Comparison of ENCODE assay signal across 9 cellular contexts in the genomic region with DNA sequence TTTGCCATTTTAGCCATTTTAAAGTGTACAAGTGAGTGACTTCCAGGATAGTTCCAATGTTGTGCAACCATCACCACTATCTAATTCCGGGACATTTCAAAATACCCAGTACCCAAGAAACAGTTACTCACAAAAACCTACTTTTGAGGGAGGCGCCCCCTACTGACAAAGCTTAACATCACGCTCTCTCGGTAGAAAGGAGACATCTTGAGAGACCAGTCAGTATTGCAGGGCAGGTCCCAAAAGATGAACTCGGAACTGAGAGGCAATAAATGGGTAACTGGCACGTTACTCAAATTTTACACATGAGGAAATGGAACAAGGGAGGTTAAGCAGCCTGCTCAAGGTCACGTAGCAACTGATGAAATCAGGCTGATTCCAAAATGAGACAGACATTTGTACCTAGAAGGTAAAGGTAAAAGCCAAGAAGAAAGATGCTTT. TPM values are rescaled to one million over a fixed set of nuclear protein-coding genes. Genes with fewer than 3 reads are reported as not detected.
DNase-seq lines count a peak whose midpoint lies in the region; ATAC-seq, FAIRE-seq and TF ChIP-seq lines count a peak whose summit lies in the region.
"Had no signal": no experiment of that assay in that cellular context is flagged by ENCODE, and none has a peak within 500 bp of the region (broad histone marks: within the 10 kb centered on the region; RNA-seq: fewer than 3 reads in every experiment).

No MANE protein-coding gene starts in this region.

- H3K36me3 Mint-ChIP-seq in activated T-helper 1 cell treated with anti-CD3 and anti-CD28 coated beads, Interleukin-12 subunit alpha, Interleukin-12 subunit beta, Interleukin-2, Interleukin-4 antibody, amounts not matched to agents 30 ng/mL and 10 ng/mL and 1 ng/mL, durations not matched to agents 14 hours and 24 hours and 36 hours (ENCODE audit: low read depth) = no peaks in the 10 kb centered on the region

- H3K27ac ChIP-seq in A549 = no peak overlapping the region
- peak overlapping the region; percentile 93 for H3K27ac ChIP-seq in OCI-LY1 (ENCODE audit: low read depth, low read length, poor library complexity, severe bottlenecking)
- H3K27ac ChIP-seq: neutrophil had no signal

- TF ChIP-seq CTCF in A549 (IDR thresholded peaks at IDR 0.05) (peak; percentile 54), OCI-LY1 (IDR thresholded peaks at IDR 0.05; ENCODE audit: low read length) (peak; percentile 100)

- peaks cover 6% of the 10 kb centered on the region for H3K4me1 Mint-ChIP-seq in activated T-helper 1 cell treated with anti-CD3 and anti-CD28 coated beads, Interleukin-12 subunit alpha, Interleukin-12 subunit beta, Interleukin-2, Interleukin-4 antibody, amounts not matched to agents 30 ng/mL and 10 ng/mL and 1 ng/mL, durations not matched to agents 14 hours and 24 hours and 36 hours (ENCODE audit: low read depth)

- no peak overlapping the region for H2AFZ ChIP-seq in OCI-LY1 (ENCODE audit: low read length)

- ATAC-seq in A549 (peak in 1 of 2 experiments; percentile 72; a peak in 3 of 6 replicates), HG03066 (IDR thresholded peaks at IDR 0.05; ENCODE audit: low read depth, unreplicated experiment) (peak; percentile 62), GM18505 (IDR thresholded peaks at IDR 0.05; ENCODE audit: unreplicated experiment) (no peak)

- H3K27ac Mint-ChIP-seq in activated T-helper 1 cell treated with anti-CD3 and anti-CD28 coated beads, Interleukin-12 subunit alpha, Interleukin-12 subunit beta, Interleukin-2, Interleukin-4 antibody, amounts not matched to agents 30 ng/mL and 10 ng/mL and 1 ng/mL, durations not matched to agents 14 hours and 24 hours and 36 hours = no peak overlapping the region

- 31% methylated on average over 7 of the region's 7 CpGs for WGBS in A549 (ENCODE audit: missing lambda C conversion rate)

- peak in 1 of 2 experiments; percentile 63 for DNase-seq in A549 (ENCODE audit: low read depth in 1 of 2, low spot score in 1 of 2)
- DNase-seq in GM12892 (ENCODE audit: insufficient read length) = no peak
- peak; percentile 40 for DNase-seq in activated T-helper 1 cell treated with anti-CD3 and anti-CD28 coated beads, Interleukin-12 subunit alpha, Interleukin-12 subunit beta, Interleukin-2, Interleukin-4 antibody, amounts not matched to agents 30 ng/mL and 10 ng/mL and 1 ng/mL, durations not matched to agents 14 hours and 24 hours and 36 hours (ENCODE audit: low spot score)
- peak; percentile 57 for DNase-seq in cardiac septum (ENCODE audit: low spot score)
- peak; percentile 79 for DNase-seq in stimulated activated CD4-positive, alpha-beta T cell treated with anti-CD3 and anti-CD28 coated beads, Interleukin-15, amount 100 ng/mL, for 24 hours

- no peak overlapping the region for H3K4me3 ChIP-seq in A549
- H3K4me3 ChIP-seq in OCI-LY1 (ENCODE audit: low read depth, low read length, poor library complexity, severe bottlenecking) = peak overlapping the region; percentile 22

- FAIRE-seq in A549 (lab: Jason Lieb, UNC) = no peak
- peak; percentile 95 for FAIRE-seq in GM12892 (lab: Jason Lieb, UNC)

- H3K9me3 ChIP-seq in A549 (no peaks in the 10 kb centered on the region), OCI-LY1 (ENCODE audit: low read length) (no peaks in the 10 kb centered on the region)
- H3K9me3 ChIP-seq: neutrophil had no signal

- no peaks in the 10 kb centered on the region for H3K36me3 ChIP-seq in OCI-LY1 (ENCODE audit: insufficient read depth, low read length)
- H3K36me3 ChIP-seq: neutrophil had no signal

- peaks cover 4% of the 10 kb centered on the region; the same call in 1 of the 2 replicates for H3F3A ChIP-seq in OCI-LY1 (ENCODE audit: insufficient read depth, low read length)

- no peaks in the 10 kb centered on the region for H3K79me2 ChIP-seq in OCI-LY1 (ENCODE audit: insufficient read depth, low read length)

- TF ChIP-seq POLR2A in A549 (IDR thresholded peaks at IDR 0.05; ENCODE audit: low read length) (no peak), GM12892 (IDR thresholded peaks at IDR 0.05; ENCODE audit: low read depth, low read length) (no peak), GM18505 (IDR thresholded peaks at IDR 0.05; ENCODE audit: borderline replicate concordance, extremely low read depth, insufficient read depth, insufficient read length) (no peak)

- peak; percentile 27 to 31; a peak in 4 of 5 replicates for TF ChIP-seq RAD21 in A549 (conservative IDR thresholded peaks at IDR 0.05 in 1 of 2, IDR thresholded peaks at IDR 0.05 in 1 of 2)

- no peaks in the 10 kb centered on the region for H3K9me3 Mint-ChIP-seq in activated T-helper 1 cell treated with anti-CD3 and anti-CD28 coated beads, Interleukin-12 subunit alpha, Interleukin-12 subunit beta, Interleukin-2, Interleukin-4 antibody, amounts not matched to agents 30 ng/mL and 10 ng/mL and 1 ng/mL, durations not matched to agents 14 hours and 24 hours and 36 hours

- intact Hi-C loops in activated T-helper 1 cell treated with anti-CD3 and anti-CD28 coated beads, Interleukin-12 subunit alpha, Interleukin-12 subunit beta, Interleukin-2, Interleukin-4 antibody, amounts not matched to agents 30 ng/mL and 10 ng/mL and 1 ng/mL, durations not matched to agents 14 hours and 24 hours and 36 hours (cut with micrococcal nuclease) = loop anchor here (1.0 kb wide), 3 partner anchors 17 to 146 kb away; no protein-coding TSS in a partner anchor
- intact Hi-C loops in cardiac septum (cut with DNase I) = no loop called here

- POLR2A ChIA-PET in A549 (lab: Yijun Ruan, JAX) = no interaction called here

- H3K4me1 ChIP-seq in A549 (no peaks in the 10 kb centered on the region), OCI-LY1 (ENCODE audit: insufficient read depth, low read length, severe bottlenecking) (peaks cover 80% of the 10 kb centered on the region)

- no peak overlapping the region for H3K4me3 Mint-ChIP-seq in activated T-helper 1 cell treated with anti-CD3 and anti-CD28 coated beads, Interleukin-12 subunit alpha, Interleukin-12 subunit beta, Interleukin-2, Interleukin-4 antibody, amounts not matched to agents 30 ng/mL and 10 ng/mL and 1 ng/mL, durations not matched to agents 14 hours and 24 hours and 36 hours

- H3K9ac ChIP-seq in OCI-LY1 (ENCODE audit: low read length) = peak overlapping the region; percentile 63

- no peaks in the 10 kb centered on the region for H3K9me2 ChIP-seq in OCI-LY1 (ENCODE audit: low read depth, low read length)

- CTCF ChIA-PET in A549 (lab: Yijun Ruan, JAX) = interaction anchor here (1.2 to 7.6 kb wide), 8 partner anchors 10 to 150 kb away, joined by 4 to 52 read pairs (median 10); a partner anchor contains a TSS

- H3K27me3 Mint-ChIP-seq in activated T-helper 1 cell treated with anti-CD3 and anti-CD28 coated beads, Interleukin-12 subunit alpha, Interleukin-12 subunit beta, Interleukin-2, Interleukin-4 antibody, amounts not matched to agents 30 ng/mL and 10 ng/mL and 1 ng/mL, durations not matched to agents 14 hours and 24 hours and 36 hours (ENCODE audit: insufficient read depth) = peaks cover 6% of the 10 kb centered on the region

- H3K4me2 ChIP-seq in A549 (no peak overlapping the region), OCI-LY1 (ENCODE audit: low read length) (peak overlapping the region; percentile 47)

- no peaks in the 10 kb centered on the region for H4K20me1 ChIP-seq in OCI-LY1 (ENCODE audit: insufficient read depth, low read length)

- no peaks in the 10 kb centered on the region for H3K27me3 ChIP-seq in OCI-LY1 (ENCODE audit: insufficient read depth, low read length)
- H3K27me3 ChIP-seq: neutrophil had no signal

- no peak for TF ChIP-seq EP300 in A549 (IDR thresholded peaks at IDR 0.05)

TF ChIP-seq in A549, 52 proteins besides CTCF, POLR2A, EP300 and RAD21:
- TF ChIP-seq RFX5 (IDR thresholded peaks at IDR 0.05) (no peak), MAZ (IDR thresholded peaks at IDR 0.05; ENCODE audit: borderline replicate concordance, low read depth, low read length) (no peak), RNF2 (IDR thresholded peaks at IDR 0.05; ENCODE audit: borderline replicate concordance, low read depth) (no peak), EHF (CRISPR knock-in tag; IDR thresholded peaks at IDR 0.05) (no peak), SMC3 (IDR thresholded peaks at IDR 0.05) (peak; percentile 40; the same call in 2 of the 3 replicates)
TF ChIP-seq in A549: peak in this region for 1.

RNA-seq across cellular contexts. Expression of a gene that starts 50.0 kb away (rescaled TPM):
- not detected in 2 replicates for polyA plus RNA-seq in A549 (2011; rRNA removed)
- polyA plus RNA-seq in A549 (2012; cell fraction: cytosol; rRNA removed) = not detected in 2 replicates
- polyA plus RNA-seq in A549 (2012; cell fraction: nucleus; rRNA removed) = 0.13 TPM in 1 of 2 replicates, not detected in the other
- not detected in 3 replicates for polyA plus RNA-seq in A549 (2017; fragmentation: RNase III; extraction: RNeasy Plus Mini Kit Qiagen cat#74134 plus additional on column Dnase treatment)
- not detected in 2 replicates for polyA minus RNA-seq in A549 (2011; rRNA and poly(A)+ RNA removed)
- 151 TPM for polyA plus RNA-seq in GM12892 (2012; ENCODE audit: missing spikeins)
- total RNA-seq in activated T-helper 1 cell treated with anti-CD3 and anti-CD28 coated beads, Interleukin-12 subunit alpha, Interleukin-12 subunit beta, Interleukin-2, Interleukin-4 antibody, amounts not matched to agents 30 ng/mL and 10 ng/mL and 1 ng/mL, durations not matched to agents 14 hours and 24 hours and 36 hours = 80.7 and 81.0 TPM in 2 replicates
- total RNA-seq in cardiac septum = 0.13 TPM

Comparison
In these comparisons a context has a peak if more than half of its experiments do, and no peak if none do; other contexts are left out.
1. RNA of a gene that starts 50.0 kb away (total RNA-seq): 80.7 to 81.0 TPM in activated T-helper 1 cell treated with anti-CD3 and anti-CD28 coated beads, Interleukin-12 subunit alpha, Interleukin-12 subunit beta, Interleukin-2, Interleukin-4 antibody, amounts not matched to agents 30 ng/mL and 10 ng/mL and 1 ng/mL, durations not matched to agents 14 hours and 24 hours and 36 hours; 0.13 TPM in cardiac septum (single experiment); every median in the first group is over 10 times any median in the second.